ENCODE assay signal across 28 cellular contexts in genomic region chr10:125761961-125762360, GRCh38. TPM values are rescaled to one million over a fixed set of nuclear protein-coding genes. Genes with fewer than 3 reads are reported as not detected.
DNase-seq lines count a peak whose midpoint lies in the region; ATAC-seq and TF ChIP-seq lines count a peak whose summit lies in the region.
"Had no signal": no experiment of that assay in that cellular context is flagged by ENCODE, and none has a peak within 500 bp of the region (broad histone marks: within the 10 kb centered on the region; RNA-seq: fewer than 3 reads in every experiment).

No MANE protein-coding gene starts in this region.

- H3K27me3 ChIP-seq in HUES48 (ENCODE audit: control insufficient read depth, insufficient read depth, low read length): no peaks in the 10 kb centered on the region
- no peaks in the 10 kb centered on the region for H3K27me3 ChIP-seq in neuronal stem cell (ENCODE audit: control insufficient read depth in 3 of 3, insufficient read depth in 3 of 3, low read depth in 1 of 3, low read length in 3 of 3)
- no peaks in the 10 kb centered on the region for H3K27me3 ChIP-seq in testis
- H3K27me3 ChIP-seq: BLaER1 had no signal

- no peak overlapping the region for H4K8ac ChIP-seq in neuronal stem cell (ENCODE audit: low read depth, low read length)

- H2BK12ac ChIP-seq in neuronal stem cell (ENCODE audit: low read length): no peak overlapping the region

- no peak overlapping the region for H4K91ac ChIP-seq in neuronal stem cell (ENCODE audit: low read depth, low read length, poor library complexity)

- no peak overlapping the region for H3K4me2 ChIP-seq in neuronal stem cell (ENCODE audit: insufficient read depth, low read length, poor library complexity, severe bottlenecking)
- H3K4me2 ChIP-seq: BLaER1 had no signal

- H3K36me3 Mint-ChIP-seq in endothelial cell (ENCODE audit: low read depth, unreplicated experiment): peaks cover 8% of the 10 kb centered on the region

- H3K4me3 ChIP-seq in HUES48 (ENCODE audit: low read depth, low read length): no peak overlapping the region
- H3K4me3 ChIP-seq in neuronal stem cell (ENCODE audit: low read length in 2 of 2): no peak overlapping the region
- no peak overlapping the region for H3K4me3 ChIP-seq in testis
- H3K4me3 ChIP-seq: BLaER1, GM23248, K562 had no signal

- H3K36me3 ChIP-seq in HUES48 (ENCODE audit: control insufficient read depth, insufficient read depth, low read length): peaks cover 82% of the 10 kb centered on the region
- H3K36me3 ChIP-seq in neuronal stem cell (replicated peaks in 1 of 2; ENCODE audit: control insufficient read depth in 2 of 2, insufficient read depth in 2 of 2, low read length in 2 of 2): peaks cover 15 to 93% of the 10 kb centered on the region in 2 donors
- no peaks in the 10 kb centered on the region for H3K36me3 ChIP-seq in testis (ENCODE audit: low read depth, missing control alignments)

- H3K79me1 ChIP-seq in neuronal stem cell (ENCODE audit: low read depth, low read length): no peaks in the 10 kb centered on the region

- H3K27ac Mint-ChIP-seq in endothelial cell (ENCODE audit: unreplicated experiment): peak overlapping the region; percentile 67
- H3K27ac Mint-ChIP-seq: CD8-positive, alpha-beta T cell had no signal

- no peak overlapping the region for H3K18ac ChIP-seq in neuronal stem cell (ENCODE audit: low read length)

- H3K4ac ChIP-seq in neuronal stem cell (ENCODE audit: low read length): no peak overlapping the region

- H3K4me1 ChIP-seq in HUES48 (ENCODE audit: control insufficient read depth, insufficient read depth, low read length) (peaks cover 7% of the 10 kb centered on the region), neuronal stem cell (ENCODE audit: control insufficient read depth in 2 of 2, insufficient read depth in 1 of 2, low read depth in 1 of 2, low read length in 2 of 2) (peaks cover 12 to 28% of the 10 kb centered on the region in 2 donors), testis (no peaks in the 10 kb centered on the region)
- H3K4me1 ChIP-seq: BLaER1 had no signal

- no peak overlapping the region for H2AK5ac ChIP-seq in neuronal stem cell (ENCODE audit: low read depth, low read length)

- TF ChIP-seq POLR2A in testis (IDR thresholded peaks at IDR 0.05): no peak

- no peak overlapping the region for H3K14ac ChIP-seq in neuronal stem cell (ENCODE audit: low read length)

- TF ChIP-seq CTCF in endothelial cell (IDR thresholded peaks at IDR 0.05; ENCODE audit: unreplicated experiment) (no peak), testis (IDR thresholded peaks at IDR 0.05) (no peak)

- no peaks in the 10 kb centered on the region for H3K27me3 Mint-ChIP-seq in endothelial cell (ENCODE audit: unreplicated experiment)

- peak overlapping the region; percentile 58 for H3K27ac ChIP-seq in HUES48 (ENCODE audit: low read depth, low read length)
- H3K27ac ChIP-seq in neuronal stem cell (replicated peaks; ENCODE audit: low read length): peak overlapping the region; percentile 58
- H3K27ac ChIP-seq in testis: no peak overlapping the region
- H3K27ac ChIP-seq: BLaER1, GM23248 had no signal

- no peak for ATAC-seq in HG03354 (IDR thresholded peaks at IDR 0.05; ENCODE audit: poor library complexity, severe bottlenecking, unreplicated experiment)
- ATAC-seq: CD8-positive, alpha-beta T cell; HCT116; HepG2; K562; Panc1; SK-N-SH treated with all-trans-retinoic acid at 6 μM for 48 hours had no signal

- no peak overlapping the region for H2BK15ac ChIP-seq in neuronal stem cell (ENCODE audit: low read length)

- no peak overlapping the region for H3K23ac ChIP-seq in neuronal stem cell (ENCODE audit: low read depth, low read length, poor library complexity)

- intact Hi-C loops in testis (cut with DNase I; ENCODE audit: low total_unique reads): no loop called here

- peak; percentile 63 for DNase-seq in astrocyte of the hippocampus (ENCODE audit: low read depth, low spot score)
- DNase-seq in endothelial cell (ENCODE audit: low spot score): no peak
- no peak for DNase-seq in neuronal stem cell (ENCODE audit: low spot score)
- DNase-seq in cerebellar cortex (ENCODE audit: low spot score): no peak
- DNase-seq in SHP77 (lab: John Stamatoyannopoulos, UW): no peak
- no peak for DNase-seq in testis
- DNase-seq: Calu3; CD8-positive, alpha-beta T cell; DMS153; GM23248; MM.1S; NCI-H1048; NCI-H1417 treated with DMSO at 0.1 percent for 48 hours; NCI-H1930; NCI-H2227 treated with DMSO at 0.1 percent for 48 hours; NCI-H510A; NK-92 treated with Interleukin-12 subunit alpha and Interleukin-12 subunit beta, amount 100 ng/mL, for 24 hours had no signal

- no peak overlapping the region for H2BK5ac ChIP-seq in neuronal stem cell (ENCODE audit: low read length)

- H3K9me3 ChIP-seq in HUES48 (ENCODE audit: control insufficient read depth, insufficient read depth, low read length): no peaks in the 10 kb centered on the region
- H3K9me3 ChIP-seq in neuronal stem cell (replicated peaks in 1 of 2; ENCODE audit: control insufficient read depth in 2 of 2, insufficient read depth in 1 of 2, low read depth in 1 of 2, low read length in 2 of 2): peaks cover 0 to 8% of the 10 kb centered on the region in 2 donors
- H3K9me3 ChIP-seq in testis: no peaks in the 10 kb centered on the region
- H3K9me3 ChIP-seq: BLaER1 had no signal

- H3K4me3 Mint-ChIP-seq in endothelial cell (ENCODE audit: unreplicated experiment): no peak overlapping the region
- H3K4me3 Mint-ChIP-seq: CD8-positive, alpha-beta T cell had no signal

- peaks cover 23% of the 10 kb centered on the region for H3K4me1 Mint-ChIP-seq in endothelial cell (ENCODE audit: unreplicated experiment)

- WGBS in neuronal stem cell (ENCODE audit: extremely low coverage in 2 of 2, insufficient read length in 2 of 2, insufficient replicate concordance in 1 of 2), 2 donors: no CpG with 5 or more reads among the region's 1 CpG
- WGBS in testis, 2 donors: 39 to 52% methylated on average over 1 of the region's 1 CpG

- no peak overlapping the region for H2BK120ac ChIP-seq in neuronal stem cell (ENCODE audit: low read depth, low read length)

- H3K9ac ChIP-seq in HUES48 (ENCODE audit: low read depth, low read length) (no peak overlapping the region), neuronal stem cell (ENCODE audit: low read depth, low read length, poor library complexity) (no peak overlapping the region)
- H3K9ac ChIP-seq: BLaER1, GM23248 had no signal

- H2AFZ ChIP-seq in neuronal stem cell (ENCODE audit: low read length): no peak overlapping the region
- H2AFZ ChIP-seq: GM23248 had no signal

- H3K9me3 Mint-ChIP-seq in endothelial cell (ENCODE audit: unreplicated experiment): no peaks in the 10 kb centered on the region
- H3K9me3 Mint-ChIP-seq: CD8-positive, alpha-beta T cell had no signal

RNA-seq across cellular contexts. Expression of gene MMP21, which starts 13.7 kb away (rescaled TPM):
- not detected for total RNA-seq in endothelial cell (ENCODE audit: unreplicated experiment)
- polyA plus RNA-seq in neuronal stem cell (2013, experiment 1 of 2): not detected
- 0.03 TPM for polyA plus RNA-seq in neuronal stem cell (2013, experiment 2 of 2)
- under 1 TPM; 0.31 to 0.43 TPM for total RNA-seq in testis
- not detected for polyA plus RNA-seq in testis (ENCODE audit: insufficient read depth, low read depth, low replicate concordance)
- total RNA-seq: A673, G401, GM23248, HepG2, K562, LHCN-M2 had no signal
- polyA plus RNA-seq: GM23248, HepG2, K562 had no signal

RNA-seq across cellular contexts. Expression of gene EDRF1, which starts 42.5 kb away (rescaled TPM):
- total RNA-seq in endothelial cell (ENCODE audit: unreplicated experiment): 29.2 TPM
- polyA plus RNA-seq in neuronal stem cell (2013, experiment 1 of 2): 21.4 TPM
- 22.1 TPM for polyA plus RNA-seq in neuronal stem cell (2013, experiment 2 of 2)
- 10 to 100 TPM; 93.1 to 95.1 TPM for total RNA-seq in testis
- polyA plus RNA-seq in testis (ENCODE audit: insufficient read depth, low read depth, low replicate concordance): 66.7 TPM

Comparison
In these comparisons a context has a peak if more than half of its experiments do, and no peak if none do; other contexts are left out.
1. H3K27ac ChIP-seq: peak in HUES48 (single experiment) and neuronal stem cell (single experiment); none in testis (0 of 2).